Comparison of ENCODE assay signal across 2 cellular contexts in genomic region chr12:6549379-6550151, GRCh38.
TF ChIP-seq lines count a peak whose summit lies in the region.

No MANE protein-coding gene starts in this region.

TF ChIP-seq in liver, 16 proteins besides CTCF, POLR2A, EP300 and RAD21:
- TF ChIP-seq HNF4G (IDR thresholded peaks at IDR 0.05) (no peak), HNF4A (conservative IDR thresholded peaks at IDR 0.05) (no peak), ZBTB33 (IDR thresholded peaks at IDR 0.05) (no peak), YY1 (IDR thresholded peaks at IDR 0.05) (no peak), TAF1 (conservative IDR thresholded peaks at IDR 0.05) (no peak), RXRA (IDR thresholded peaks at IDR 0.05) (no peak), MAX (IDR thresholded peaks at IDR 0.05) (no peak), JUND (IDR thresholded peaks at IDR 0.05) (no peak), NR2F2 (IDR thresholded peaks at IDR 0.05) (no peak), GABPA (IDR thresholded peaks at IDR 0.05 in 1 of 2, conservative IDR thresholded peaks at IDR 0.05 in 1 of 2) (no peak), FOXA2 (IDR thresholded peaks at IDR 0.05) (no peak), SP1 (IDR thresholded peaks at IDR 0.05) (no peak), EGR1 (IDR thresholded peaks at IDR 0.05; ENCODE audit: low read depth in 2 of 2) (no peak), FOXA1 (IDR thresholded peaks at IDR 0.05) (no peak)
- TF ChIP-seq, protein P1, sequence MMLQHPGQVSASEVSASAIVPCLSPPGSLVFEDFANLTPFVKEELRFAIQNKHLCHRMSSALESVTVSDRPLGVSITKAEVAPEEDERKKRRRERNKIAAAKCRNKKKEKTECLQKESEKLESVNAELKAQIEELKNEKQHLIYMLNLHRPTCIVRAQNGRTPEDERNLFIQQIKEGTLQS (IDR thresholded peaks at IDR 0.05): no peak
- TF ChIP-seq, protein P2, sequence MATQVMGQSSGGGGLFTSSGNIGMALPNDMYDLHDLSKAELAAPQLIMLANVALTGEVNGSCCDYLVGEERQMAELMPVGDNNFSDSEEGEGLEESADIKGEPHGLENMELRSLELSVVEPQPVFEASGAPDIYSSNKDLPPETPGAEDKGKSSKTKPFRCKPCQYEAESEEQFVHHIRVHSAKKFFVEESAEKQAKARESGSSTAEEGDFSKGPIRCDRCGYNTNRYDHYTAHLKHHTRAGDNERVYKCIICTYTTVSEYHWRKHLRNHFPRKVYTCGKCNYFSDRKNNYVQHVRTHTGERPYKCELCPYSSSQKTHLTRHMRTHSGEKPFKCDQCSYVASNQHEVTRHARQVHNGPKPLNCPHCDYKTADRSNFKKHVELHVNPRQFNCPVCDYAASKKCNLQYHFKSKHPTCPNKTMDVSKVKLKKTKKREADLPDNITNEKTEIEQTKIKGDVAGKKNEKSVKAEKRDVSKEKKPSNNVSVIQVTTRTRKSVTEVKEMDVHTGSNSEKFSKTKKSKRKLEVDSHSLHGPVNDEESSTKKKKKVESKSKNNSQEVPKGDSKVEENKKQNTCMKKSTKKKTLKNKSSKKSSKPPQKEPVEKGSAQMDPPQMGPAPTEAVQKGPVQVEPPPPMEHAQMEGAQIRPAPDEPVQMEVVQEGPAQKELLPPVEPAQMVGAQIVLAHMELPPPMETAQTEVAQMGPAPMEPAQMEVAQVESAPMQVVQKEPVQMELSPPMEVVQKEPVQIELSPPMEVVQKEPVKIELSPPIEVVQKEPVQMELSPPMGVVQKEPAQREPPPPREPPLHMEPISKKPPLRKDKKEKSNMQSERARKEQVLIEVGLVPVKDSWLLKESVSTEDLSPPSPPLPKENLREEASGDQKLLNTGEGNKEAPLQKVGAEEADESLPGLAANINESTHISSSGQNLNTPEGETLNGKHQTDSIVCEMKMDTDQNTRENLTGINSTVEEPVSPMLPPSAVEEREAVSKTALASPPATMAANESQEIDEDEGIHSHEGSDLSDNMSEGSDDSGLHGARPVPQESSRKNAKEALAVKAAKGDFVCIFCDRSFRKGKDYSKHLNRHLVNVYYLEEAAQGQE (IDR thresholded peaks at IDR 0.05): no peak
TF ChIP-seq in liver: peak in this region for 0.

TF ChIP-seq in HepG2, 621 proteins besides CTCF, POLR2A, EP300 and RAD21:
- TF ChIP-seq CAMTA2 (CRISPR knock-in tag; IDR thresholded peaks at IDR 0.05; ENCODE audit: borderline replicate concordance) (no peak), ZNF569 (CRISPR knock-in tag; IDR thresholded peaks at IDR 0.05; ENCODE audit: borderline replicate concordance) (no peak), ZNF644 (CRISPR knock-in tag; IDR thresholded peaks at IDR 0.05; ENCODE audit: low read depth) (no peak), SMC3 (IDR thresholded peaks at IDR 0.05; ENCODE audit: low read length) (no peak), ATRX (CRISPR knock-in tag; IDR thresholded peaks at IDR 0.05; ENCODE audit: borderline replicate concordance) (no peak), HMGXB4 (CRISPR knock-in tag; IDR thresholded peaks at IDR 0.05; ENCODE audit: borderline replicate concordance in 1 of 2, low read depth in 1 of 2) (no peak), ZNF629 (CRISPR knock-in tag; conservative IDR thresholded peaks at IDR 0.05) (no peak), HCFC1 (IDR thresholded peaks at IDR 0.05; ENCODE audit: low read depth, low read length) (no peak), ATAD3A (CRISPR knock-in tag; IDR thresholded peaks at IDR 0.05) (no peak), ZNF572 (CRISPR knock-in tag; IDR thresholded peaks at IDR 0.05) (no peak), ZNF512 (CRISPR knock-in tag; IDR thresholded peaks at IDR 0.05) (no peak), PITX1 (CRISPR knock-in tag; IDR thresholded peaks at IDR 0.05) (no peak)
TF ChIP-seq in HepG2: peak in this region for 0.
